8 cellular contexts compared by ENCODE assay signal in genomic region chr15:70762469-70763119, GRCh38. TPM values are rescaled to one million over a fixed set of nuclear protein-coding genes. Genes with fewer than 3 reads are reported as not detected.
DNase-seq lines count a peak whose midpoint lies in the region; ATAC-seq and TF ChIP-seq lines count a peak whose summit lies in the region.

No MANE protein-coding gene starts in this region.

- TF ChIP-seq CTCF in AG09309 (IDR thresholded peaks at IDR 0.05; ENCODE audit: control insufficient read depth, insufficient read depth, low read depth, low read length, missing control alignments): no peak
- TF ChIP-seq CTCF in NB4 (IDR thresholded peaks at IDR 0.05; ENCODE audit: low read depth, low read length): no peak

- peak overlapping the region; percentile 86 for H3K27ac ChIP-seq in adipose tissue (ENCODE audit: low read depth, low read length)
- peak overlapping the region; percentile 50 to 96 (median 89) for H3K27ac ChIP-seq in skin epidermis

- no peak for TF ChIP-seq POLR2A in NB4 (IDR thresholded peaks at IDR 0.05; ENCODE audit: extremely low read depth, insufficient read length)

- 1% methylated on average over 45 of the region's 45 CpGs for WGBS in adipose tissue, 3 donors

- ATAC-seq in GM21381 (IDR thresholded peaks at IDR 0.05; ENCODE audit: unreplicated experiment) (peak; percentile 32), HG02798 (IDR thresholded peaks at IDR 0.05; ENCODE audit: poor library complexity, unreplicated experiment) (no peak)

- no peak for DNase-seq in AG09309 (ENCODE audit: low read depth)
- peak; percentile 27 for DNase-seq in NB4 (ENCODE audit: low read depth)
- DNase-seq in effector CD8-positive, alpha-beta T cell (lab: John Stamatoyannopoulos, UW): no peak

- H3K36me3 ChIP-seq in iPS-15b (ENCODE audit: control insufficient read depth, insufficient read depth, low read length): no peaks in the 10 kb centered on the region

- H3K9ac ChIP-seq in iPS-15b (ENCODE audit: low read depth, low read length): peak overlapping the region; percentile 70

- no peaks in the 10 kb centered on the region for H3K27me3 ChIP-seq in iPS-15b (ENCODE audit: control insufficient read depth, insufficient read depth, low read length)

- H3K4me1 ChIP-seq in iPS-15b (ENCODE audit: control insufficient read depth, insufficient read depth, low read length): peaks cover 16% of the 10 kb centered on the region

- H3K4me3 ChIP-seq in AG09309 (ENCODE audit: control insufficient read depth, low read depth, low read length) (peak overlapping the region; percentile 69), NB4 (ENCODE audit: low read depth, low read length) (peak overlapping the region; percentile 51), iPS-15b (ENCODE audit: low read depth, low read length) (peak overlapping the region; percentile 93), skin epidermis (peak overlapping the region; percentile 72 to 93 (median 75))

- H3K9me3 ChIP-seq in iPS-15b (ENCODE audit: control insufficient read depth, insufficient read depth, low read length): no peaks in the 10 kb centered on the region

RNA-seq across cellular contexts. Expression of gene UACA, which starts 0.8 kb away (rescaled TPM):
- polyA plus RNA-seq in adipose tissue: 10 to 100 TPM; 11.6 to 49.6 (median 19.0) TPM
